In the genomic region with DNA sequence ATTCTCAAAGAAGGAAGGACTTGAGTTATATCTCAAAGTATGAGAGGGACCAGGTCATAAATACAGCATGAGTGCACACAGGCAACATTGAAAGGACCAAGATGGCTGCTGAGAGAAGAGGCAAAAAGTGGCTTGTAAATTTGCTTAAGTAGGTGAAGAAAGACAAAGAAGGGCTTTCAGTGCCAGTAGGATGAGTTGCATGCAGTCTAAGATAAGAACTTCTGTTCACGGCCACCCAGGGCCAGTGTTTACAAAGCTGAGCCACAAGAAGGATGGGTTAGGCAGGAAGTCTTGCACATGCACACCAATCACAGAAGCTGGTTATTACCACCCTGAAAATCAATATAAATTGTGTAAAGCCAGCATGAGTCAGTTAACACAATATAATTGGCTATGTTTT, we compare ENCODE assay signal across 15 cellular contexts. TPM values are rescaled to one million over a fixed set of nuclear protein-coding genes. Genes with fewer than 3 reads are reported as not detected.
DNase-seq lines count a peak whose midpoint lies in the region; ATAC-seq and TF ChIP-seq lines count a peak whose summit lies in the region.
"Had no signal": no experiment of that assay in that cellular context is flagged by ENCODE, and none has a peak within 500 bp of the region (broad histone marks: within the 10 kb centered on the region; RNA-seq: fewer than 3 reads in every experiment).

No MANE protein-coding gene starts in this region.

- peaks cover 31% of the 10 kb centered on the region for H3K4me1 ChIP-seq in PC-3 (ENCODE audit: insufficient read depth, low read length)
- H3K4me1 ChIP-seq: Peyer's patch had no signal

- no peaks in the 10 kb centered on the region for H3K27me3 Mint-ChIP-seq in central memory CD8-positive, alpha-beta T cell
- no peaks in the 10 kb centered on the region for H3K27me3 Mint-ChIP-seq in natural killer cell (ENCODE audit: low read depth in 2 of 2)
- no peaks in the 10 kb centered on the region for H3K27me3 Mint-ChIP-seq in stimulated activated memory B cell treated with anti-CD40 and anti-IgM and Interleukin-4, amounts not matched to agents 10 μg/mL and 1 μg/mL and 100 μg/mL, for 72 hours

- H3K36me3 ChIP-seq in PC-3 (ENCODE audit: low read depth, low read length) = no peaks in the 10 kb centered on the region
- H3K36me3 ChIP-seq: Peyer's patch, thoracic aorta had no signal

- no peak overlapping the region for H3K4me3 ChIP-seq in PC-3 (ENCODE audit: low read length)
- H3K4me3 ChIP-seq: Peyer's patch, thoracic aorta had no signal

- peak; percentile 22 for DNase-seq in HuH-7 (ENCODE audit: low spot score)
- peak; percentile 74 for DNase-seq in PC-3
- DNase-seq in central memory CD8-positive, alpha-beta T cell (ENCODE audit: low spot score in 2 of 2) = no peak
- DNase-seq in natural killer cell = no peak
- DNase-seq in UCSD-AML1 (lab: John Stamatoyannopoulos, UW; ENCODE audit: unreplicated experiment) = no peak
- DNase-seq in NCI-H2029 treated with DMSO at 0.1 percent for 48 hours (lab: John Stamatoyannopoulos, UW) = no peak
- DNase-seq: activated CD8-positive, alpha-beta memory T cell treated with anti-CD3 and anti-CD28 coated beads, Interleukin-2, amount 50 U/mL, for 4 hours; effector CD4-positive, alpha-beta T cell; NCI-H2171; Peyer's patch had no signal

- H3F3A ChIP-seq in PC-3 (ENCODE audit: low read length, unreplicated experiment) = no peaks in the 10 kb centered on the region

- no peak overlapping the region for H3K4me3 Mint-ChIP-seq in central memory CD8-positive, alpha-beta T cell
- H3K4me3 Mint-ChIP-seq in natural killer cell = no peak overlapping the region
- no peak overlapping the region for H3K4me3 Mint-ChIP-seq in stimulated activated memory B cell treated with anti-CD40 and anti-IgM and Interleukin-4, amounts not matched to agents 10 μg/mL and 1 μg/mL and 100 μg/mL, for 72 hours
- H3K4me3 Mint-ChIP-seq: CD14-positive monocyte, neural crest cell had no signal

- 0 out of 2 replicates have a peak overlapping the region, but pooled peaks have one; percentile 33 for H2AFZ ChIP-seq in PC-3 (ENCODE audit: low read length)

- CTCF ChIA-PET in PC-3 (lab: Charles Lee) = interaction anchor here (0.7 kb wide), 1 partner anchor 98 kb away, joined by 4 read pairs; no protein-coding TSS in a partner anchor

- intact Hi-C loops in PC-3 (cut with micrococcal nuclease) = loop anchor here (1.0 to 5.0 kb wide), 3 partner anchors 24 to 72 kb away; no protein-coding TSS in a partner anchor
- intact Hi-C loops in natural killer cell (cut with micrococcal nuclease) = no loop called here

- H3K27ac Mint-ChIP-seq in central memory CD8-positive, alpha-beta T cell (ENCODE audit: low read depth) = peak overlapping the region; percentile 15
- peak overlapping the region in 1 of 2 donors; percentile 51 for H3K27ac Mint-ChIP-seq in natural killer cell
- no peak overlapping the region for H3K27ac Mint-ChIP-seq in stimulated activated memory B cell treated with anti-CD40 and anti-IgM and Interleukin-4, amounts not matched to agents 10 μg/mL and 1 μg/mL and 100 μg/mL, for 72 hours
- H3K27ac Mint-ChIP-seq: CD14-positive monocyte had no signal

- POLR2A ChIA-PET in PC-3 (lab: Charles Lee; ENCODE audit: unreplicated experiment) = no interaction called here

- no peaks in the 10 kb centered on the region for H4K20me1 ChIP-seq in PC-3 (ENCODE audit: low read length)

- peak; percentile 94 for ATAC-seq in PC-3
- peak; percentile 49 for ATAC-seq in central memory CD8-positive, alpha-beta T cell (replicated peaks; ENCODE audit: extremely low read depth, poor library complexity, severe bottlenecking)
- ATAC-seq in natural killer cell = peak; percentile 34 to 68 (median 39)
- no peak for ATAC-seq in stimulated activated memory B cell treated with anti-CD40 and anti-IgM and Interleukin-4, amounts not matched to agents 10 μg/mL and 1 μg/mL and 100 μg/mL, for 72 hours

- no peaks in the 10 kb centered on the region for H3K79me2 ChIP-seq in PC-3 (ENCODE audit: low read length)

- H3K27ac ChIP-seq in PC-3 (ENCODE audit: low read length) = peak overlapping the region; percentile 73
- H3K27ac ChIP-seq: thoracic aorta had no signal

- no peaks in the 10 kb centered on the region for H3K27me3 ChIP-seq in PC-3 (ENCODE audit: low read length)
- H3K27me3 ChIP-seq: Peyer's patch had no signal

- no TSS peak for BruUV-seq in PC-3 (replicated peaks; lab: Mats Ljungman, UMichigan)

- H3K4me2 ChIP-seq in PC-3 (ENCODE audit: low read length) = no peak overlapping the region

- TF ChIP-seq CTCF in PC-3 (conservative IDR thresholded peaks at IDR 0.05; ENCODE audit: low read depth, low read length) (no peak), natural killer cell (IDR thresholded peaks at IDR 0.05) (no peak)

- peaks cover 10% of the 10 kb centered on the region for H3K9me3 Mint-ChIP-seq in central memory CD8-positive, alpha-beta T cell
- H3K9me3 Mint-ChIP-seq in natural killer cell = peaks cover 0 to 3% of the 10 kb centered on the region in 2 donors
- peaks cover 6% of the 10 kb centered on the region for H3K9me3 Mint-ChIP-seq in stimulated activated memory B cell treated with anti-CD40 and anti-IgM and Interleukin-4, amounts not matched to agents 10 μg/mL and 1 μg/mL and 100 μg/mL, for 72 hours

- H3K4me1 Mint-ChIP-seq in central memory CD8-positive, alpha-beta T cell = peaks cover 26% of the 10 kb centered on the region
- peaks cover 17 to 23% of the 10 kb centered on the region in 2 donors for H3K4me1 Mint-ChIP-seq in natural killer cell
- H3K4me1 Mint-ChIP-seq in stimulated activated memory B cell treated with anti-CD40 and anti-IgM and Interleukin-4, amounts not matched to agents 10 μg/mL and 1 μg/mL and 100 μg/mL, for 72 hours = peaks cover 6% of the 10 kb centered on the region

- no peaks in the 10 kb centered on the region for H3K9me3 ChIP-seq in PC-3 (ENCODE audit: low read length)
- H3K9me3 ChIP-seq: Peyer's patch, thoracic aorta had no signal

- no peak overlapping the region for H3K9ac ChIP-seq in PC-3 (ENCODE audit: low read length)

- no peaks in the 10 kb centered on the region for H3K9me2 ChIP-seq in PC-3 (replicated peaks; ENCODE audit: low read length)

- H3K36me3 Mint-ChIP-seq in central memory CD8-positive, alpha-beta T cell (ENCODE audit: insufficient read depth) = no peaks in the 10 kb centered on the region
- H3K36me3 Mint-ChIP-seq in natural killer cell = no peaks in the 10 kb centered on the region
- H3K36me3 Mint-ChIP-seq in stimulated activated memory B cell treated with anti-CD40 and anti-IgM and Interleukin-4, amounts not matched to agents 10 μg/mL and 1 μg/mL and 100 μg/mL, for 72 hours = no peaks in the 10 kb centered on the region
- H3K36me3 Mint-ChIP-seq: CD14-positive monocyte had no signal

RNA-seq across cellular contexts. Expression of a gene that starts 3.1 kb away (rescaled TPM):
- total RNA-seq in PC-3 (2014; rRNA removed) (0.11 and 0.29 TPM in 2 replicates), natural killer cell (under 1 TPM; 0.07 to 0.48 (median 0.07) TPM)
- total RNA-seq: skeletal muscle tissue, thoracic aorta had no signal

RNA-seq across cellular contexts. Expression of a gene that starts 35.1 kb away (rescaled TPM):
- 0.22 TPM in 1 of 2 replicates, not detected in the other for total RNA-seq in PC-3 (2014; rRNA removed)
- total RNA-seq in natural killer cell = 1 to 10 TPM in 1 of 3 donors, not detected in 2; 2.4 TPM
- total RNA-seq: neural crest cell had no signal

Comparison
In these comparisons a context has a peak if more than half of its experiments do, and no peak if none do; other contexts are left out.
1. DNase-seq: peak in HuH-7 (single experiment) and PC-3 (single experiment); none in central memory CD8-positive, alpha-beta T cell (0 of 2), natural killer cell (single experiment), UCSD-AML1 (single experiment) and NCI-H2029 treated with DMSO at 0.1 percent for 48 hours (single experiment).